Comparison of ENCODE assay signal across 20 cellular contexts in the genomic region with DNA sequence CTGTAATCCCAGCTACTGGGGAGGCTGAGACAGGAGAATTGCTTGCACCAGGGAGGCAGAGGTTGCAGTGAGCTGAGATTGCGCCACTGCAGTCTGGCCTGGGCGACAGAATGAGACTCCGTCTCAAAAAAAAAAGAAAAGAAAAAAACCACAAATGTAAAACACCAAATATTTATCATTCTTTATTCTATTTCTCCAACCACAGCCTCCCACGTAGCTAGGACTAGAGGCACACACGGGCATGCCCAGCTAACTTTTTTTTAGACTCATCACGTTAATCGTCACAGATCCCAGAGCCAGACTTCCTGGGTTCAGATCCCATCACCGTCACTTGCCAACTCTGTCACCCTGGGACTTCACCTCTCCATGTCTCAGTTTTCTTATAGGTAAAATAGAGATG. TPM values are rescaled to one million over a fixed set of nuclear protein-coding genes. Genes with fewer than 3 reads are reported as not detected.
"Had no signal": no experiment of that assay in that cellular context is flagged by ENCODE, and none has a peak within 500 bp of the region (broad histone marks: within the 10 kb centered on the region; RNA-seq: fewer than 3 reads in every experiment).

No MANE protein-coding gene starts in this region.

- H3K27me3 ChIP-seq: ascending aorta, heart right ventricle, sigmoid colon, testis, upper lobe of right lung had no signal

- H3K27me3 Mint-ChIP-seq: activated naive CD8-positive, alpha-beta T cell treated with anti-CD3 and anti-CD28 coated beads for 36 hours; dendritic cell treated with granulocyte-macrophage colony-stimulating factor and Interleukin-4, amounts not matched to agents 40 ng/mL and 50 ng/mL, for 4 days; memory B cell; natural killer cell treated with Interleukin-12 subunit alpha and Interleukin-12 subunit beta and Interleukin-15 and Interleukin-18, amount 100 ng/mL, for 72 hours; stimulated activated naive CD8-positive, alpha-beta T cell treated with anti-CD3 and anti-CD28 coated beads, Interleukin-15, amount 100 ng/mL, for 72 hours had no signal

- H3K9me3 Mint-ChIP-seq: activated naive CD8-positive, alpha-beta T cell treated with anti-CD3 and anti-CD28 coated beads for 36 hours; activated T-cell treated with anti-CD3 and anti-CD28 coated beads, Interleukin-2, amount 50 U/mL, for 4 hours; dendritic cell treated with granulocyte-macrophage colony-stimulating factor and Interleukin-4, amounts not matched to agents 40 ng/mL and 50 ng/mL, for 4 days; memory B cell; natural killer cell treated with Interleukin-12 subunit alpha and Interleukin-12 subunit beta and Interleukin-15 and Interleukin-18, amount 100 ng/mL, for 72 hours; stimulated activated naive CD8-positive, alpha-beta T cell treated with anti-CD3 and anti-CD28 coated beads, Interleukin-15, amount 100 ng/mL, for 72 hours had no signal

- ATAC-seq: activated T-cell treated with anti-CD3 and anti-CD28 coated beads, Interleukin-2, amount 50 U/mL, for 4 hours; heart right ventricle; natural killer cell treated with Interleukin-12 subunit alpha and Interleukin-12 subunit beta and Interleukin-15 and Interleukin-18, amount 100 ng/mL, for 72 hours; stimulated activated naive CD8-positive, alpha-beta T cell treated with anti-CD3 and anti-CD28 coated beads, Interleukin-15, amount 100 ng/mL, for 72 hours; upper lobe of right lung had no signal

- H3K4me3 ChIP-seq: ascending aorta, heart right ventricle, left ventricle myocardium inferior, sigmoid colon, testis, upper lobe of right lung had no signal

- H3K4me1 ChIP-seq: ascending aorta, heart right ventricle, left ventricle myocardium inferior, sigmoid colon, testis, upper lobe of right lung had no signal

- H3K9me3 ChIP-seq: ascending aorta, heart right ventricle, left ventricle myocardium inferior, sigmoid colon, testis, upper lobe of right lung had no signal

- H3K4me3 Mint-ChIP-seq: activated naive CD8-positive, alpha-beta T cell treated with anti-CD3 and anti-CD28 coated beads for 36 hours; activated T-cell treated with anti-CD3 and anti-CD28 coated beads, Interleukin-2, amount 50 U/mL, for 4 hours; dendritic cell treated with granulocyte-macrophage colony-stimulating factor and Interleukin-4, amounts not matched to agents 40 ng/mL and 50 ng/mL, for 4 days; memory B cell; natural killer cell treated with Interleukin-12 subunit alpha and Interleukin-12 subunit beta and Interleukin-15 and Interleukin-18, amount 100 ng/mL, for 72 hours; stimulated activated naive CD8-positive, alpha-beta T cell treated with anti-CD3 and anti-CD28 coated beads, Interleukin-15, amount 100 ng/mL, for 72 hours had no signal

- H3K4me1 Mint-ChIP-seq: activated naive CD8-positive, alpha-beta T cell treated with anti-CD3 and anti-CD28 coated beads for 36 hours; stimulated activated naive CD8-positive, alpha-beta T cell treated with anti-CD3 and anti-CD28 coated beads, Interleukin-15, amount 100 ng/mL, for 72 hours had no signal

- DNase-seq: activated CD4-positive, alpha-beta T cell treated with anti-CD3 and anti-CD28 coated beads, Interleukin-2, amount 50 U/mL, for 48 hours; activated CD4-positive, CD25-positive, alpha-beta regulatory T cell treated with anti-CD3 and anti-CD28 coated beads, Interleukin-2, amount 50 U/mL, for 72 hours; activated gamma-delta T cell; activated naive CD8-positive, alpha-beta T cell treated with anti-CD3 and anti-CD28 coated beads for 36 hours; activated T-cell treated with anti-CD3 and anti-CD28 coated beads, Interleukin-2, amount 50 U/mL, for 4 hours; central memory CD4-positive, alpha-beta T cell; foreskin melanocyte; heart right ventricle; left ventricle myocardium inferior; occipital lobe; sigmoid colon; stimulated activated CD4-positive, alpha-beta T cell treated with anti-CD3 and anti-CD28 coated beads, Interleukin-2, amount 100 ng/mL, for 48 hours; stimulated activated naive CD8-positive, alpha-beta T cell treated with anti-CD3 and anti-CD28 coated beads, Interleukin-15, amount 100 ng/mL, for 72 hours; SW 1271; testis; upper lobe of right lung had no signal

- H3K27ac Mint-ChIP-seq: dendritic cell treated with granulocyte-macrophage colony-stimulating factor and Interleukin-4, amounts not matched to agents 40 ng/mL and 50 ng/mL, for 4 days; memory B cell; natural killer cell treated with Interleukin-12 subunit alpha and Interleukin-12 subunit beta and Interleukin-15 and Interleukin-18, amount 100 ng/mL, for 72 hours had no signal

- H3K27ac ChIP-seq: ascending aorta, heart right ventricle, left ventricle myocardium inferior, sigmoid colon, testis, upper lobe of right lung had no signal

RNA-seq across cellular contexts. Expression of a gene that starts 44.6 kb away (rescaled TPM):
- total RNA-seq: left ventricle myocardium inferior, upper lobe of right lung had no signal
